Comparison of ENCODE assay signal across 24 cellular contexts in the genomic region with DNA sequence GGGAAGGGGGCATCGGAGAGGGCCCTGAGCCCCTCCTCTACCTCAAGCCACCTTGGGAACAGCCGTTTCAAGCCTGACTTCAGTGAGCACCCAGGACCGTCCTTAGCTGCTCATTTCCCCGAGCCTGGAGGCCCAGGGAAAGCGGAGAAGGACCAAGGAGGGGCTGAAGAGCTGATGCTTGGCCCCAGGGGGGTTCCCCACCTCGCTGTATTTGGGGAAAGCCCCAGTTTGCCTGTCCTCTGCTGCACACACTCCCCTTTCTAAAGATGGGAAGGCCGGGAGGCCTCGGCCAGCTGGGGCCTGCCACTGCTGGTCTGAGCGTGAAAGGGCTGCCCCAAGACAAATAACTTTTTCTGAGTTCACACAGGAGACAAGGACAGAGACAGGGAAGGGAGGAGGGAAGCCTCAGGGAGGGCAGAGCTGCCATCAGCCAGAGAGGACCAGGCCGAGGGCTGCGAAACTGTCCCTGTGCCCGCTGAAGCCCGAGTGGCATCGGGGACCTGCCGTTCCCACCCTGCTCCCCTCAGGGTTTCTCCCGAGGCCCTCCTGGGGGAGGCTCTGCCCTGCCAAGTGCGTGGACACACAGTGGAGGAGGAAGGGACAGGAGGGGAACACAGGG. TPM values are rescaled to one million over a fixed set of nuclear protein-coding genes. Genes with fewer than 3 reads are reported as not detected.
DNase-seq lines count a peak whose midpoint lies in the region; ATAC-seq, FAIRE-seq and TF ChIP-seq lines count a peak whose summit lies in the region.
"Had no signal": no experiment of that assay in that cellular context is flagged by ENCODE, and none has a peak within 500 bp of the region (broad histone marks: within the 10 kb centered on the region; RNA-seq: fewer than 3 reads in every experiment).

No MANE protein-coding gene starts in this region.

- no peak overlapping the region for H3K4me3 ChIP-seq in neural progenitor cell
- H3K4me3 ChIP-seq in testis, result no peak overlapping the region

- no peaks in the 10 kb centered on the region for H3K27me3 Mint-ChIP-seq in activated T-helper 17 cell treated with anti-CD3 and anti-CD28 coated beads, Interleukin-2, amount 50 U/mL, for 72 hours
- peaks cover 2% of the 10 kb centered on the region for H3K27me3 Mint-ChIP-seq in neural progenitor cell (ENCODE audit: insufficient read depth, low read depth)

- no peaks in the 10 kb centered on the region for H3K36me3 ChIP-seq in neural progenitor cell
- H3K36me3 ChIP-seq in testis (ENCODE audit: low read depth, missing control alignments), result no peaks in the 10 kb centered on the region

- H3K36me3 Mint-ChIP-seq in activated T-helper 17 cell treated with anti-CD3 and anti-CD28 coated beads, Interleukin-2, amount 50 U/mL, for 72 hours (ENCODE audit: low read depth), result peaks cover 80% of the 10 kb centered on the region
- H3K36me3 Mint-ChIP-seq in neural progenitor cell, result peaks cover 17% of the 10 kb centered on the region

- no peaks in the 10 kb centered on the region for H3K9me3 Mint-ChIP-seq in activated T-helper 17 cell treated with anti-CD3 and anti-CD28 coated beads, Interleukin-2, amount 50 U/mL, for 72 hours
- H3K9me3 Mint-ChIP-seq in neural progenitor cell, result no peaks in the 10 kb centered on the region

- H3K9ac ChIP-seq in neural progenitor cell, result peak overlapping the region; percentile 32

- no peaks in the 10 kb centered on the region for H3K4me1 Mint-ChIP-seq in activated T-helper 17 cell treated with anti-CD3 and anti-CD28 coated beads, Interleukin-2, amount 50 U/mL, for 72 hours
- no peaks in the 10 kb centered on the region for H3K4me1 Mint-ChIP-seq in neural progenitor cell

- H3K9me3 ChIP-seq in neural progenitor cell (ENCODE audit: low read depth) (no peaks in the 10 kb centered on the region), testis (no peaks in the 10 kb centered on the region)

- TF ChIP-seq POLR2A in testis (IDR thresholded peaks at IDR 0.05), result no peak

- H3K79me2 ChIP-seq in neural progenitor cell (ENCODE audit: low read depth), result no peaks in the 10 kb centered on the region

- ATAC-seq in activated T-helper 17 cell treated with anti-CD3 and anti-CD28 coated beads, Interleukin-2, amount 50 U/mL, for 72 hours (replicated peaks), result no peak
- no peak for ATAC-seq in HG02970 (IDR thresholded peaks at IDR 0.05; ENCODE audit: low FRiP score, unreplicated experiment)
- ATAC-seq: HepG2, SK-N-SH treated with all-trans-retinoic acid at 6 μM for 48 hours had no signal

- no peak overlapping the region for H3K4me3 Mint-ChIP-seq in activated T-helper 17 cell treated with anti-CD3 and anti-CD28 coated beads, Interleukin-2, amount 50 U/mL, for 72 hours
- no peak overlapping the region for H3K4me3 Mint-ChIP-seq in neural progenitor cell

- H4K20me1 ChIP-seq in neural progenitor cell (ENCODE audit: low read depth), result no peaks in the 10 kb centered on the region

- H3K27ac ChIP-seq in neural progenitor cell, result no peak overlapping the region
- no peak overlapping the region for H3K27ac ChIP-seq in testis

- no peak for TF ChIP-seq CTCF in D721Med (IDR thresholded peaks at IDR 0.05; ENCODE audit: insufficient read depth, missing control alignments)
- TF ChIP-seq CTCF in neural progenitor cell (IDR thresholded peaks at IDR 0.05), result no peak
- TF ChIP-seq CTCF in testis (IDR thresholded peaks at IDR 0.05), result no peak

- DNase-seq in AG20443 (ENCODE audit: low spot score) (peak; percentile 5), D721Med (ENCODE audit: insufficient read length, low spot score) (peak; percentile 2), neural progenitor cell (ENCODE audit: low spot score) (no peak), testis (no peak)
- no peak for DNase-seq in activated effector memory CD4-positive, alpha-beta T cell treated with anti-CD3 and anti-CD28 coated beads, Interleukin-2, amount 50 U/mL, for 16 hours
- DNase-seq: C1 segment of cervical spinal cord, COR-L47, DMS153, GDM1, GOT3, KBM-7, NCI-H1417, NCI-H187 treated with DMSO at 0.1 percent for 48 hours, NCI-H2227 treated with DMSO at 0.1 percent for 48 hours, NCI-H510A treated with DMSO at 0.1 percent for 48 hours, NCI-H774, SHP77 treated with DMSO at 0.1 percent for 48 hours had no signal

- H3F3A ChIP-seq in neural progenitor cell (ENCODE audit: low read depth), result no peaks in the 10 kb centered on the region

- H3K27me3 ChIP-seq in neural progenitor cell (no peaks in the 10 kb centered on the region), testis (no peaks in the 10 kb centered on the region)

- FAIRE-seq in D721Med (lab: Jason Lieb, UNC), result no peak
- FAIRE-seq: HepG2 had no signal

- no peaks in the 10 kb centered on the region for H3K4me1 ChIP-seq in neural progenitor cell
- H3K4me1 ChIP-seq in testis, result no peaks in the 10 kb centered on the region

- 85 to 92% methylated on average over 15 to 17 of the region's 17 CpGs for WGBS in testis, 2 donors

- H3K27ac Mint-ChIP-seq in activated T-helper 17 cell treated with anti-CD3 and anti-CD28 coated beads, Interleukin-2, amount 50 U/mL, for 72 hours, result peak overlapping the region; percentile 13
- H3K27ac Mint-ChIP-seq in neural progenitor cell, result no peak overlapping the region

- H2AFZ ChIP-seq in neural progenitor cell (replicated peaks), result no peak overlapping the region

- intact Hi-C loops in testis (cut with DNase I; ENCODE audit: low total_unique reads), result no loop called here

- H3K4me2 ChIP-seq in neural progenitor cell, result no peak overlapping the region

RNA-seq across cellular contexts. Expression of gene ZACN, which starts 11.6 kb away (rescaled TPM):
- total RNA-seq in activated T-helper 17 cell treated with anti-CD3 and anti-CD28 coated beads, Interleukin-2, amount 50 U/mL, for 72 hours, result 10 to 100 TPM in 1 of 2 donors, 1 to 10 TPM in 1; 6.5 to 13.5 TPM
- not detected in 2 replicates for total RNA-seq in neural progenitor cell (ENCODE audit: low replicate concordance)
- total RNA-seq in testis, result under 1 TPM in 1 of 2 donors, not detected in 1; 0.31 TPM
- polyA plus RNA-seq in testis (ENCODE audit: insufficient read depth, low read depth, low replicate concordance), result 0.13 TPM
- total RNA-seq: A673, Daoy, RPMI7951 had no signal

RNA-seq across cellular contexts. Expression of gene EXOC7, which starts 13.0 kb away (rescaled TPM):
- total RNA-seq in activated T-helper 17 cell treated with anti-CD3 and anti-CD28 coated beads, Interleukin-2, amount 50 U/mL, for 72 hours, result 100 to 1,000 TPM; 104 to 117 TPM
- total RNA-seq in neural progenitor cell (ENCODE audit: low replicate concordance) (64.3 and 72.8 TPM in 2 replicates), testis (100 to 1,000 TPM; 138 TPM)
- 99.1 TPM for polyA plus RNA-seq in testis (ENCODE audit: insufficient read depth, low read depth, low replicate concordance)

RNA-seq across cellular contexts. Expression of gene GALR2, which starts 16.0 kb away (rescaled TPM):
- 10 to 100 TPM in 1 of 2 donors, 1 to 10 TPM in 1; 7.5 to 14.8 TPM for total RNA-seq in activated T-helper 17 cell treated with anti-CD3 and anti-CD28 coated beads, Interleukin-2, amount 50 U/mL, for 72 hours
- total RNA-seq in neural progenitor cell (ENCODE audit: low replicate concordance), result not detected in 2 replicates
- 1 to 10 TPM in 1 of 2 donors, under 1 TPM in 1; 0.31 to 1.6 TPM for total RNA-seq in testis
- 0.47 TPM for polyA plus RNA-seq in testis (ENCODE audit: insufficient read depth, low read depth, low replicate concordance)
- total RNA-seq: A673, Daoy, RPMI7951 had no signal

RNA-seq across cellular contexts. Expression of gene SRP68, which starts 18.3 kb away (rescaled TPM):
- total RNA-seq in activated T-helper 17 cell treated with anti-CD3 and anti-CD28 coated beads, Interleukin-2, amount 50 U/mL, for 72 hours, result 100 to 1,000 TPM; 109 to 117 TPM
- total RNA-seq in neural progenitor cell (ENCODE audit: low replicate concordance) (31.7 and 32.8 TPM in 2 replicates), testis (10 to 100 TPM; 49.2 to 53.4 TPM)
- polyA plus RNA-seq in testis (ENCODE audit: insufficient read depth, low read depth, low replicate concordance), result 79.6 TPM

RNA-seq across cellular contexts. Expression of gene FOXJ1, which starts 50.4 kb away (rescaled TPM):
- total RNA-seq in activated T-helper 17 cell treated with anti-CD3 and anti-CD28 coated beads, Interleukin-2, amount 50 U/mL, for 72 hours, result under 1 TPM in 1 of 2 donors, not detected in 1; 0.15 TPM
- total RNA-seq in neural progenitor cell (ENCODE audit: low replicate concordance) (0.49 and 1.7 TPM in 2 replicates), testis (10 to 100 TPM; 22.9 to 29.4 TPM)
- polyA plus RNA-seq in testis (ENCODE audit: insufficient read depth, low read depth, low replicate concordance), result 30.5 TPM
- total RNA-seq: Daoy, RPMI7951 had no signal

Comparison
In these comparisons a context has a peak if more than half of its experiments do, and no peak if none do; other contexts are left out.
1. DNase-seq: peak in AG20443 (single experiment) and D721Med (single experiment); none in neural progenitor cell (single experiment), activated effector memory CD4-positive, alpha-beta T cell treated with anti-CD3 and anti-CD28 coated beads, Interleukin-2, amount 50 U/mL, for 16 hours (single experiment) and testis (single experiment).